Comparison of ENCODE assay signal across 13 cellular contexts in genomic region chr1:89904219-89904980, GRCh38.
A peak's percentile ranks its signal among the peaks of the same experiment; 100 is the strongest.
DNase-seq lines count a peak whose midpoint lies in the region; ATAC-seq, FAIRE-seq and TF ChIP-seq lines count a peak whose summit lies in the region.
"Had no signal": no experiment of that assay in that cellular context is flagged by ENCODE, and none has a peak within 500 bp of the region (broad histone marks: within the 10 kb centered on the region; RNA-seq: fewer than 3 reads in every experiment).

No MANE protein-coding gene starts in this region.

- peak overlapping the region; percentile 93 for H3K27ac ChIP-seq in GM23338 (ENCODE audit: low read depth)
- H3K27ac ChIP-seq in PC-3 (ENCODE audit: low read length) = peak overlapping the region; percentile 89
- H3K27ac ChIP-seq in endothelial cell of umbilical vein (ENCODE audit: insufficient read depth, low read depth, low read length) = peak overlapping the region; percentile 71
- no peak overlapping the region for H3K27ac ChIP-seq in esophagus muscularis mucosa (replicated peaks in 1 of 4)
- H3K27ac ChIP-seq: body of pancreas had no signal

- BruUV-seq in PC-3 (replicated peaks; lab: Mats Ljungman, UMichigan) (no TSS peak), endothelial cell of umbilical vein (replicated peaks; lab: Mats Ljungman, UMichigan) (TSS peak; percentile 71)

- CTCF ChIA-PET in PC-3 (lab: Charles Lee) (no interaction called here), endothelial cell of umbilical vein (lab: Charles Lee) (interaction anchor here (1.4 to 2.2 kb wide), 2 partner anchors 13 to 61 kb away, joined by 3 to 9 read pairs; no protein-coding TSS in a partner anchor)

- H3K4me3 ChIP-seq in GM23338 (no peak overlapping the region), PC-3 (ENCODE audit: low read length) (no peak overlapping the region), endothelial cell of umbilical vein (replicated peaks in 1 of 3; ENCODE audit: insufficient read depth in 1 of 3, low read depth in 1 of 3, low read length in 3 of 3) (peak overlapping the region in 1 of 3 experiments; percentile 16), esophagus muscularis mucosa (no peak overlapping the region)
- H3K4me3 ChIP-seq: body of pancreas had no signal

- no peaks in the 10 kb centered on the region for H3K9me2 ChIP-seq in GM23338 (ENCODE audit: insufficient read depth)
- H3K9me2 ChIP-seq in PC-3 (replicated peaks; ENCODE audit: low read length) = no peaks in the 10 kb centered on the region

- POLR2A ChIA-PET in PC-3 (lab: Charles Lee; ENCODE audit: unreplicated experiment) = no interaction called here
- POLR2A ChIA-PET in endothelial cell of umbilical vein (lab: Charles Lee) = interaction anchor here (0.6 kb wide), 1 partner anchor 24 kb away, joined by 3 read pairs; no protein-coding TSS in a partner anchor

- H3K27ac Mint-ChIP-seq in GM23338 (peak overlapping the region; percentile 76), osteocyte (ENCODE audit: unreplicated experiment) (peak overlapping the region; percentile 91)

- H3K4me3 Mint-ChIP-seq in GM23338 (no peak overlapping the region), osteocyte (ENCODE audit: unreplicated experiment) (no peak overlapping the region)

- no peaks in the 10 kb centered on the region for H4K20me1 ChIP-seq in GM23338 (replicated peaks; ENCODE audit: insufficient read depth)
- H4K20me1 ChIP-seq in PC-3 (ENCODE audit: low read length) = no peaks in the 10 kb centered on the region
- no peaks in the 10 kb centered on the region for H4K20me1 ChIP-seq in endothelial cell of umbilical vein (replicated peaks; ENCODE audit: control insufficient read depth, extremely low read depth, insufficient read depth, low read length)

- no peaks in the 10 kb centered on the region for H3K9me3 ChIP-seq in PC-3 (ENCODE audit: low read length)
- H3K9me3 ChIP-seq in endothelial cell of umbilical vein (replicated peaks; ENCODE audit: control insufficient read depth, insufficient read depth, low read length) = no peaks in the 10 kb centered on the region
- H3K9me3 ChIP-seq in esophagus muscularis mucosa = no peaks in the 10 kb centered on the region
- H3K9me3 ChIP-seq: body of pancreas had no signal

- H3K4me2 ChIP-seq in GM23338 (peak overlapping the region; percentile 47; the same call in 1 of the 2 replicates), PC-3 (ENCODE audit: low read length) (no peak overlapping the region), endothelial cell of umbilical vein (ENCODE audit: insufficient read depth, low read length) (peak overlapping the region; percentile 74)

- H3K4me1 ChIP-seq in GM23338 (ENCODE audit: insufficient read depth) = peaks cover 53% of the 10 kb centered on the region
- peaks cover 52% of the 10 kb centered on the region for H3K4me1 ChIP-seq in PC-3 (ENCODE audit: insufficient read depth, low read length)
- H3K4me1 ChIP-seq in endothelial cell of umbilical vein (ENCODE audit: control insufficient read depth, extremely low read depth, insufficient read depth, low read length) = peaks cover 62% of the 10 kb centered on the region
- H3K4me1 ChIP-seq in esophagus muscularis mucosa = peaks cover 10 to 29% (median 19%) of the 10 kb centered on the region in 4 donors

- H3K4me1 Mint-ChIP-seq in GM23338 (peaks cover 89% of the 10 kb centered on the region), osteocyte (ENCODE audit: unreplicated experiment) (peaks cover 60% of the 10 kb centered on the region)

- dilution Hi-C loops in endothelial cell of umbilical vein (cut with MboI; ENCODE audit: extremely low pct_ligation_motif_present, low sequenced_read_pairs) = no loop called here

- H3K27me3 Mint-ChIP-seq in GM23338 (ENCODE audit: insufficient read depth, low read depth, poor library complexity) (peaks cover 15% of the 10 kb centered on the region), osteocyte (ENCODE audit: unreplicated experiment) (no peaks in the 10 kb centered on the region)

- H3K36me3 Mint-ChIP-seq in GM23338 (ENCODE audit: low read depth) (peaks cover 13% of the 10 kb centered on the region; the same call in 2 of the 3 replicates), osteocyte (ENCODE audit: unreplicated experiment) (no peaks in the 10 kb centered on the region)

- TF ChIP-seq CTCF in GM23338 (conservative IDR thresholded peaks at IDR 0.05; ENCODE audit: low read depth in 2 of 2) = no peak
- TF ChIP-seq CTCF in PC-3 (conservative IDR thresholded peaks at IDR 0.05; ENCODE audit: low read depth, low read length) = no peak
- no peak for TF ChIP-seq CTCF in endothelial cell of umbilical vein (IDR thresholded peaks at IDR 0.05; ENCODE audit: extremely low read depth in 1 of 2, insufficient read depth in 1 of 2, low read depth in 1 of 2, low read length in 2 of 2)
- no peak for TF ChIP-seq CTCF in osteocyte (IDR thresholded peaks at IDR 0.05)
- no peak for TF ChIP-seq CTCF in esophagus muscularis mucosa (IDR thresholded peaks at IDR 0.05)

- H3K27me3 ChIP-seq in GM23338 (ENCODE audit: insufficient read depth) (no peaks in the 10 kb centered on the region), PC-3 (ENCODE audit: low read length) (no peaks in the 10 kb centered on the region), endothelial cell of umbilical vein (ENCODE audit: control insufficient read depth in 2 of 2, insufficient read depth in 2 of 2, low read length in 2 of 2) (no peaks in the 10 kb centered on the region), esophagus muscularis mucosa (no peaks in the 10 kb centered on the region)
- H3K27me3 ChIP-seq: body of pancreas had no signal

- H3K9me3 Mint-ChIP-seq in GM23338 (no peaks in the 10 kb centered on the region), osteocyte (ENCODE audit: unreplicated experiment) (no peaks in the 10 kb centered on the region)

- no peaks in the 10 kb centered on the region for H3K36me3 ChIP-seq in GM23338 (ENCODE audit: insufficient read depth)
- H3K36me3 ChIP-seq in PC-3 (ENCODE audit: low read depth, low read length) = no peaks in the 10 kb centered on the region
- no peaks in the 10 kb centered on the region for H3K36me3 ChIP-seq in endothelial cell of umbilical vein (ENCODE audit: control insufficient read depth in 2 of 2, extremely low read depth in 1 of 2, insufficient read depth in 2 of 2, low read length in 2 of 2)
- H3K36me3 ChIP-seq in esophagus muscularis mucosa = no peaks in the 10 kb centered on the region

- FAIRE-seq in endothelial cell of umbilical vein (lab: Jason Lieb, UNC) = peak; percentile 76
- FAIRE-seq: HTR-8/SVneo had no signal

- no peaks in the 10 kb centered on the region for H3F3A ChIP-seq in GM23338 (replicated peaks; ENCODE audit: low read depth)
- peaks cover 5% of the 10 kb centered on the region for H3F3A ChIP-seq in PC-3 (ENCODE audit: low read length, unreplicated experiment)

- no peak for TF ChIP-seq EP300 in esophagus muscularis mucosa (IDR thresholded peaks at IDR 0.05)

- H3K9ac ChIP-seq in PC-3 (ENCODE audit: low read length) (no peak overlapping the region), endothelial cell of umbilical vein (replicated peaks; ENCODE audit: extremely low read depth, insufficient read depth, low read length) (peak overlapping the region; percentile 25)

- 76% methylated on average over 6 of the region's 6 CpGs for WGBS in esophagus muscularis mucosa

- H3K79me2 ChIP-seq in GM23338 (replicated peaks; ENCODE audit: insufficient read depth) (peaks cover 67% of the 10 kb centered on the region), PC-3 (ENCODE audit: low read length) (peaks cover 7% of the 10 kb centered on the region), endothelial cell of umbilical vein (ENCODE audit: control insufficient read depth, insufficient read depth, low read length) (no peaks in the 10 kb centered on the region)

- DNase-seq in GM23338 (ENCODE audit: low spot score) (no peak), PC-3 (no peak), endothelial cell of umbilical vein (ENCODE audit: low read depth, low spot score) (peak; percentile 81), osteocyte (ENCODE audit: extremely low spot score, unreplicated experiment) (no peak), esophagus muscularis mucosa (ENCODE audit: extremely low spot score) (no peak), COLO829 (ENCODE audit: low spot score) (no peak), NCI-H2029 (lab: John Stamatoyannopoulos, UW) (no peak)
- DNase-seq: activated CD4-positive, alpha-beta T cell treated with anti-CD3 and anti-CD28 coated beads for 4 hours; body of pancreas; NCI-H146; NCI-H524 had no signal

- intact Hi-C loops in PC-3 (cut with micrococcal nuclease) = loop anchor here (2.0 kb wide), 1 partner anchor 14 kb away; no protein-coding TSS in a partner anchor
- intact Hi-C loops in endothelial cell of umbilical vein (cut with micrococcal nuclease) = loop anchor here (1.0 kb wide), 1 partner anchor 10 kb away; no protein-coding TSS in a partner anchor
- intact Hi-C loops in esophagus muscularis mucosa (cut with DNase I) = no loop called here

- TF ChIP-seq POLR2A in endothelial cell of umbilical vein (IDR thresholded peaks at IDR 0.05; ENCODE audit: low read depth, low read length) (no peak), esophagus muscularis mucosa (IDR thresholded peaks at IDR 0.05; ENCODE audit: low read depth) (no peak)

- H2AFZ ChIP-seq in GM23338 (no peak overlapping the region), PC-3 (ENCODE audit: low read length) (no peak overlapping the region), endothelial cell of umbilical vein (ENCODE audit: low read depth, low read length) (no peak overlapping the region)

- ATAC-seq in GM23338 (no peak), PC-3 (no peak), GM18520 (IDR thresholded peaks at IDR 0.05; ENCODE audit: unreplicated experiment) (no peak)
- ATAC-seq: body of pancreas had no signal

- no peaks in the 10 kb centered on the region for H3K9me1 ChIP-seq in endothelial cell of umbilical vein (replicated peaks; ENCODE audit: control insufficient read depth, extremely low read depth, insufficient read depth, low read length)

TF ChIP-seq in GM23338, 12 proteins besides CTCF, POLR2A, EP300 and RAD21:
- TF ChIP-seq EZH2 (IDR thresholded peaks at IDR 0.05; ENCODE audit: low read depth, unreplicated experiment) (no peak), STAT1 (IDR thresholded peaks at IDR 0.05; ENCODE audit: unreplicated experiment) (no peak), ZNF114 (CRISPR knock-in tag; IDR thresholded peaks at IDR 0.05) (no peak), CREB1 (CRISPR knock-in tag; IDR thresholded peaks at IDR 0.05; ENCODE audit: low read depth) (no peak)

TF ChIP-seq in endothelial cell of umbilical vein, 7 proteins besides CTCF, POLR2A, EP300 and RAD21:
- TF ChIP-seq GATA2 (IDR thresholded peaks at IDR 0.05; ENCODE audit: insufficient read depth, insufficient read length, low read depth, low read length) (peak; percentile 49), EZH2 (IDR thresholded peaks at IDR 0.05; ENCODE audit: borderline replicate concordance, low read depth, low read length, severe bottlenecking) (no peak)

Comparison
In these comparisons a context has a peak if more than half of its experiments do, and no peak if none do; other contexts are left out.
1. H3K27ac ChIP-seq: peak in GM23338 (single experiment), PC-3 (single experiment) and endothelial cell of umbilical vein (single experiment); none in esophagus muscularis mucosa (0 of 4).